ENCODE assay signal across 9 cellular contexts in the genomic region with DNA sequence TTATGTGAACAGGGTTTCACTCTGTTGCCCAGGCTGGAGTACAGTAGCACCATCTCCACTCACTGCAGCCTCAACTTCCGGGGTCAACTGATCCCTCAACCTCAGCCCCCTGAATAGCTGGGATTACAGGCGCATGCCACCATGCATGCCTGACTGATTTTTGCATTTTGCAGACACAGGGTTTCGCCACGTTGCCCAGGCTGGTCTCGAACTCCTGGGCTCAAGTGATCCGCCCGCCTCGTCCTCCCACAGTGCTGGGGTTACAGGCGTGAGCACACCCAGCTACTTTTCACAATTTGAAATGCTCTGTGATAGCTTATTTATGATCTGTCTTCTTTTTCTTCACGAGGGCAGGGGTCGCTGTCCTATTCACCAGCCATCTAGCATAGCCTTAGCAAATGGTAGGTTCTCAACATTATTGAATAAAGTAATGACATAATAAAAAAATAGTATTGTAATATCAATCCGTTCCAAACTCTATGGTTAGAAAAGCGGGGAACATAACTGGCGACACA.
A peak's percentile ranks its signal among the peaks of the same experiment; 100 is the strongest.
DNase-seq lines count a peak whose midpoint lies in the region; ATAC-seq and TF ChIP-seq lines count a peak whose summit lies in the region.
"Had no signal": no experiment of that assay in that cellular context is flagged by ENCODE, and none has a peak within 500 bp of the region (broad histone marks: within the 10 kb centered on the region; RNA-seq: fewer than 3 reads in every experiment).

No MANE protein-coding gene starts in this region.

- H3K9ac ChIP-seq in OCI-LY1 (ENCODE audit: low read length) (no peak overlapping the region), parathyroid adenoma (no peak overlapping the region)

- H3K4me2 ChIP-seq in DOHH2 (ENCODE audit: low read length) = peak overlapping the region; percentile 75; the same call in 1 of the 2 replicates
- peak overlapping the region; percentile 12; the same call in 1 of the 2 replicates for H3K4me2 ChIP-seq in OCI-LY1 (ENCODE audit: low read length)
- peak overlapping the region; percentile 51 for H3K4me2 ChIP-seq in parathyroid adenoma (ENCODE audit: low read length)

- ATAC-seq in effector memory CD8-positive, alpha-beta T cell (replicated peaks) = no peak
- ATAC-seq in HG03442 (IDR thresholded peaks at IDR 0.05; ENCODE audit: unreplicated experiment) = no peak

- H3K9me3 ChIP-seq in DOHH2 (ENCODE audit: control insufficient read depth, insufficient read depth, low read length) = no peaks in the 10 kb centered on the region
- H3K9me3 ChIP-seq in OCI-LY1 (ENCODE audit: low read length) = no peaks in the 10 kb centered on the region
- no peaks in the 10 kb centered on the region for H3K9me3 ChIP-seq in parathyroid adenoma (ENCODE audit: control insufficient read depth, low read length)
- H3K9me3 ChIP-seq: thyroid gland had no signal

- H3K27ac Mint-ChIP-seq in effector memory CD8-positive, alpha-beta T cell = peak overlapping the region; percentile 99

- H3K4me1 ChIP-seq in DOHH2 (ENCODE audit: control insufficient read depth, low read length) (peaks cover 42% of the 10 kb centered on the region), OCI-LY1 (ENCODE audit: insufficient read depth, low read length, severe bottlenecking) (peaks cover 20% of the 10 kb centered on the region), parathyroid adenoma (peaks cover 11% of the 10 kb centered on the region)

- H3K4me3 Mint-ChIP-seq in effector memory CD8-positive, alpha-beta T cell = peak overlapping the region; percentile 98 to 99

- H3K27me3 ChIP-seq in DOHH2 (ENCODE audit: control insufficient read depth, low read length) = no peaks in the 10 kb centered on the region
- H3K27me3 ChIP-seq in OCI-LY1 (ENCODE audit: insufficient read depth, low read length) = no peaks in the 10 kb centered on the region
- no peaks in the 10 kb centered on the region for H3K27me3 ChIP-seq in parathyroid adenoma (ENCODE audit: control insufficient read depth, insufficient read depth, low read length)
- H3K27me3 ChIP-seq: thyroid gland had no signal

- H3K4me3 ChIP-seq in DOHH2 (ENCODE audit: low read length) (no peak overlapping the region), OCI-LY1 (ENCODE audit: low read depth, low read length, poor library complexity, severe bottlenecking) (no peak overlapping the region), parathyroid adenoma (ENCODE audit: low read depth, low read length) (peak overlapping the region; percentile 99)

- H3K27ac ChIP-seq in DOHH2 (ENCODE audit: low read depth, low read length) = no peak overlapping the region
- no peak overlapping the region for H3K27ac ChIP-seq in OCI-LY1 (ENCODE audit: low read depth, low read length, poor library complexity, severe bottlenecking)
- H3K27ac ChIP-seq in parathyroid adenoma = no peak overlapping the region

- peaks cover 13% of the 10 kb centered on the region for H3K36me3 Mint-ChIP-seq in effector memory CD8-positive, alpha-beta T cell (ENCODE audit: insufficient read depth)

- H3K27me3 Mint-ChIP-seq in effector memory CD8-positive, alpha-beta T cell = no peaks in the 10 kb centered on the region

- no peaks in the 10 kb centered on the region for H3F3A ChIP-seq in DOHH2 (ENCODE audit: control insufficient read depth, insufficient read depth)
- H3F3A ChIP-seq in OCI-LY1 (ENCODE audit: insufficient read depth, low read length) = no peaks in the 10 kb centered on the region

- no peaks in the 10 kb centered on the region for H4K20me1 ChIP-seq in DOHH2 (ENCODE audit: control insufficient read depth, insufficient read depth, low read depth, low read length)
- no peaks in the 10 kb centered on the region for H4K20me1 ChIP-seq in OCI-LY1 (ENCODE audit: insufficient read depth, low read length)

- no peaks in the 10 kb centered on the region for H3K9me2 ChIP-seq in DOHH2 (replicated peaks; ENCODE audit: control insufficient read depth, low read length)
- no peaks in the 10 kb centered on the region for H3K9me2 ChIP-seq in OCI-LY1 (ENCODE audit: low read depth, low read length)

- H3K4me1 Mint-ChIP-seq in effector memory CD8-positive, alpha-beta T cell (ENCODE audit: low read depth in 2 of 2) = peaks cover 43 to 59% of the 10 kb centered on the region in 2 donors

- TF ChIP-seq CTCF in DOHH2 (IDR thresholded peaks at IDR 0.05; ENCODE audit: low read depth, low read length, poor library complexity, severe bottlenecking) = no peak
- TF ChIP-seq CTCF in OCI-LY1 (IDR thresholded peaks at IDR 0.05; ENCODE audit: low read length) = no peak
- no peak for TF ChIP-seq CTCF in parathyroid adenoma (IDR thresholded peaks at IDR 0.05)

- no peak overlapping the region for H2AFZ ChIP-seq in OCI-LY1 (ENCODE audit: low read length)
- H2AFZ ChIP-seq in parathyroid adenoma = peak overlapping the region; percentile 80

- no peaks in the 10 kb centered on the region for H3K9me3 Mint-ChIP-seq in effector memory CD8-positive, alpha-beta T cell

- H3K36me3 ChIP-seq in DOHH2 (ENCODE audit: control insufficient read depth, low read length) = peaks cover 38% of the 10 kb centered on the region
- peaks cover 23% of the 10 kb centered on the region for H3K36me3 ChIP-seq in OCI-LY1 (ENCODE audit: insufficient read depth, low read length)
- no peaks in the 10 kb centered on the region for H3K36me3 ChIP-seq in parathyroid adenoma (ENCODE audit: control insufficient read depth, insufficient read depth, low read length)
- H3K36me3 ChIP-seq: thyroid gland had no signal

- no peak for DNase-seq in effector memory CD8-positive, alpha-beta T cell
- no peak for DNase-seq in islet precursor cell
- no peak for DNase-seq in cerebellar nuclear complex (lab: John Stamatoyannopoulos, UW)
- DNase-seq in NCI-H2107 treated with DMSO at 0.1 percent for 48 hours (lab: John Stamatoyannopoulos, UW; ENCODE audit: unreplicated experiment) = no peak

- H3K79me2 ChIP-seq in DOHH2 (ENCODE audit: control insufficient read depth, low read length) (peaks cover 45% of the 10 kb centered on the region), OCI-LY1 (ENCODE audit: insufficient read depth, low read length) (peaks cover 30% of the 10 kb centered on the region), parathyroid adenoma (peaks cover 33% of the 10 kb centered on the region)

Comparison
In these comparisons a context has a peak if more than half of its experiments do, and no peak if none do; other contexts are left out.
1. H3K4me2 ChIP-seq: peak in every context shown above with its lines; median percentile 75 in DOHH2; 51 in parathyroid adenoma; 12 in OCI-LY1.